Comparison of ENCODE assay signal across 1 cellular context in the genomic region with DNA sequence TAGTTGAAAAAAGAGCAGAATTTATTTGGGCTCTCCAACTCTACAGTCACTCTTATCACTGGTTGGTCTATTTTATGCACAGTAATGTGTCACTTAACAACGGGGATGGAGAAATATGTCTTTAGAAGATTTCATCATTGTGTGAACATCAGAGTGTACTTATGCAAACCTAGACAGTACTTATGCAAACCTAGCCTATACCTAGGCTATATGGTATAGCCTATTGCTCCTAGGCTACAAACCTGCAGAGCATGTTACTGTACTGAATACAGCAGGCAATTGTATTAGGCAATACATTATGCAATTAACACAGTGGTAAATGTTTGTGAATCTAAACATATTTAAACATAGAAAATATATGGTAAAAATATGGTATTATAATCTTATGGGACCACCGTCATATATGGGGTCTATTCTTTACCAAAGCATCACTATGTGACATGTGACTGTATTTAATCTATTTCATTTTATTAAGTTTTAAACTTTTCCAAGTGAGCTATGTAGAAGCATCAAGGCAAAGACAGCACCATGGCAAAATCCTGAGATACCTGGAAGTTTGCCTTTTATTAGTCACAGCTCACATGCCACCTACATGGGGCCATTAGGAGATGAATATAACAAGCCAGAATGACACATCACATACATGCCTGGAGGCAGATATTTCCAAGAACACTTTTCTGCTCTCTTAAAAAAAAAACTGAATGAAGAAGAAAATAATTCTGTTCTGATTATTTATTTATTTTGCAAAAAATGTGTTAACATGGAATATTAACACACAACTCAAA.
TF ChIP-seq lines count a peak whose summit lies in the region.

No MANE protein-coding gene starts in this region.

TF ChIP-seq in IMR-90, 13 proteins besides CTCF, POLR2A, EP300 and RAD21 (continued from another document):
- TF ChIP-seq BHLHE40 (IDR thresholded peaks at IDR 0.05; ENCODE audit: low read depth, low read length) (no peak), CHD1 (IDR thresholded peaks at IDR 0.05; ENCODE audit: low read depth, low read length) (no peak), SMC3 (IDR thresholded peaks at IDR 0.05; ENCODE audit: low read depth, low read length) (no peak), NFE2L2 (IDR thresholded peaks at IDR 0.05; ENCODE audit: low read depth, low read length) (no peak), FOS (IDR thresholded peaks at IDR 0.05; ENCODE audit: low read depth, low read length) (no peak), MAZ (IDR thresholded peaks at IDR 0.05; ENCODE audit: borderline replicate concordance, low read depth, low read length) (no peak), MXI1 (IDR thresholded peaks at IDR 0.05; ENCODE audit: borderline replicate concordance, low read depth, low read length) (no peak), RFX5 (IDR thresholded peaks at IDR 0.05; ENCODE audit: low read depth, low read length) (no peak)
